1 cellular context compared by ENCODE assay signal in genomic region chr9:135480071-135480941, GRCh38.
TF ChIP-seq lines count a peak whose summit lies in the region.

No MANE protein-coding gene starts in this region.

TF ChIP-seq in GM12878, 131 proteins besides CTCF, POLR2A, EP300 and RAD21 (continued from another document):
- TF ChIP-seq IRF3 (IDR thresholded peaks at IDR 0.05): no peak
- no peak for TF ChIP-seq POLR2AphosphoS5 (IDR thresholded peaks at IDR 0.05; ENCODE audit: low read length)
- TF ChIP-seq MEF2B (IDR thresholded peaks at IDR 0.05; ENCODE audit: partially characterized antibody, poor library complexity, severe bottlenecking): peak; percentile 29
- no peak for TF ChIP-seq IRF4 (IDR thresholded peaks at IDR 0.05; ENCODE audit: low read depth, low read length)
- peak; percentile 29; the same call in 1 of the 2 replicates for TF ChIP-seq NR2F1 (conservative IDR thresholded peaks at IDR 0.05)
- TF ChIP-seq HSF1 (IDR thresholded peaks at IDR 0.05; ENCODE audit: low read depth, low read length): no peak
- no peak for TF ChIP-seq RBBP5 (conservative IDR thresholded peaks at IDR 0.05)
- TF ChIP-seq RUNX3 (IDR thresholded peaks at IDR 0.05; ENCODE audit: low read length): no peak
- no peak for TF ChIP-seq REST (IDR thresholded peaks at IDR 0.05; ENCODE audit: low read depth, low read length)
- no peak for TF ChIP-seq HDAC2 (IDR thresholded peaks at IDR 0.05)
- 0 out of 2 replicates have a peak, but pooled peaks have one; percentile 29 for TF ChIP-seq ZNF687 (IDR thresholded peaks at IDR 0.05)
- peak; percentile 52 for TF ChIP-seq IKZF1 (conservative IDR thresholded peaks at IDR 0.05)
- TF ChIP-seq HDAC6 (IDR thresholded peaks at IDR 0.05; ENCODE audit: unreplicated experiment): no peak
- TF ChIP-seq E2F4 (IDR thresholded peaks at IDR 0.05; ENCODE audit: low read depth, low read length): no peak
- no peak for TF ChIP-seq BCL11A (IDR thresholded peaks at IDR 0.05; ENCODE audit: low read depth, low read length)
